ENCODE assay signal across 21 cellular contexts in the genomic region with DNA sequence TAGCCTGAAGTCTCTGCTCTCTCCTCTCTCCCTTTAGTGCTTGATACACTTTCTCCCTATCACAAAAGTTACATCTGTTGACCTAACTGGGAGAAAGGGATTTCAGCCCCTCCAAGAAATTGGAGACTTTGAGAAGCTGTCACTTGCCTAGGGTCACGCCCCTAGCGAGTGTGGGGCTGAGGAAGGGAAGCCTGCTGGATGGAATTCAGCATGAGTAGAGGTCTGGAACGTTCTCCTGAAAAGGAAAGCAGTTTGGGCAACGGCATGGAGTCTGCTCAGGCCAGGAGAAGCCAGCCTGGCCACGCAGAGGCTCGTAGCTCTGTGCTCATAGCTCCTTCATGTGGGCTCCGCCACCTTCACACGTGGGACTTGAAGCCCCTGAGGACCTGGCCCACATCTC. TPM values are rescaled to one million over a fixed set of nuclear protein-coding genes. Genes with fewer than 3 reads are reported as not detected.
"Had no signal": no experiment of that assay in that cellular context is flagged by ENCODE, and none has a peak within 500 bp of the region (broad histone marks: within the 10 kb centered on the region; RNA-seq: fewer than 3 reads in every experiment).

No MANE protein-coding gene starts in this region.

- FAIRE-seq: keratinocyte, TTC549 had no signal

- DNase-seq: activated CD4-positive, alpha-beta memory T cell treated with anti-CD3 and anti-CD28 coated beads for 36 hours; activated CD4-positive, alpha-beta T cell treated with anti-CD3 and anti-CD28 coated beads for 36 hours; activated gamma-delta T cell treated with Interleukin-2 at 50 U/mL for 16 hours; activated T-cell treated with anti-CD3 and anti-CD28 coated beads for 4 hours; body of pancreas; central memory CD4-positive, alpha-beta T cell; colonic mucosa; gastrocnemius medialis; head of caudate nucleus; naive B cell; ovary; psoas muscle; stimulated activated naive CD8-positive, alpha-beta T cell treated with anti-CD3 and anti-CD28 coated beads, Interleukin-15, Interleukin-2, amounts not matched to agents 100 U/mL and 50 U/mL, for 24 hours had no signal

- H3K4me1 ChIP-seq: body of pancreas, colonic mucosa, gastrocnemius medialis, psoas muscle had no signal

- H3K36me3 ChIP-seq: colonic mucosa, gastrocnemius medialis, ovary had no signal

- H3K4me3 ChIP-seq: body of pancreas, colonic mucosa, gastrocnemius medialis, lung, ovary, psoas muscle, skin epidermis had no signal

- H3K27ac ChIP-seq: body of pancreas, colonic mucosa, gastrocnemius medialis, ovary, psoas muscle had no signal

- H3K27me3 ChIP-seq: body of pancreas, colonic mucosa, gastrocnemius medialis, ovary had no signal

- ATAC-seq: activated CD4-positive, alpha-beta T cell treated with anti-CD3 and anti-CD28 coated beads for 36 hours; body of pancreas; esophagus mucosa; gastrocnemius medialis; left lobe of liver; psoas muscle; right cardiac atrium; stimulated activated naive CD8-positive, alpha-beta T cell treated with anti-CD3 and anti-CD28 coated beads, Interleukin-15, Interleukin-2, amounts not matched to agents 100 U/mL and 50 U/mL, for 24 hours had no signal

- H3K9me3 ChIP-seq: body of pancreas, colonic mucosa, gastrocnemius medialis, ovary, psoas muscle had no signal

RNA-seq across cellular contexts. Expression of a gene that starts 22.4 kb away (rescaled TPM):
- total RNA-seq: activated T-helper 1 cell treated with anti-CD3 and anti-CD28 coated beads, Interleukin-12 subunit alpha, Interleukin-12 subunit beta, Interleukin-2, Interleukin-4 antibody, amounts not matched to agents 30 ng/mL and 10 ng/mL and 1 ng/mL, durations not matched to agents 14 hours and 24 hours and 36 hours had no signal
